In genomic region chr1:3747522-3747848, GRCh38 we compare ENCODE assay signal across 9 cellular contexts. TPM values are rescaled to one million over a fixed set of nuclear protein-coding genes. Genes with fewer than 3 reads are reported as not detected.
DNase-seq lines count a peak whose midpoint lies in the region; ATAC-seq, FAIRE-seq and TF ChIP-seq lines count a peak whose summit lies in the region.
"Had no signal": no experiment of that assay in that cellular context is flagged by ENCODE, and none has a peak within 500 bp of the region (broad histone marks: within the 10 kb centered on the region; RNA-seq: fewer than 3 reads in every experiment).

No MANE protein-coding gene starts in this region.

- peaks cover 16% of the 10 kb centered on the region for H3K27me3 Mint-ChIP-seq in nephron progenitor cell (ENCODE audit: low read depth, poor library complexity)

- no peaks in the 10 kb centered on the region for H3K9me3 ChIP-seq in AG04450 (ENCODE audit: control insufficient read depth, insufficient read depth, low read length)
- H3K9me3 ChIP-seq in MG63: no peaks in the 10 kb centered on the region

- H3K27ac ChIP-seq in AG04450 (ENCODE audit: low read depth, low read length) (no peak overlapping the region), dorsolateral prefrontal cortex (peak overlapping the region in 51 of 59 donors; percentile 2 to 88 (median 77))

- no peak overlapping the region for H3K27ac Mint-ChIP-seq in nephron progenitor cell

- peak overlapping the region; percentile 59 for H3K4me3 ChIP-seq in AG04450 (ENCODE audit: low read depth, low read length)
- peak overlapping the region; percentile 70 for H3K4me3 ChIP-seq in MG63
- peak overlapping the region; percentile 50 to 84 (median 75) for H3K4me3 ChIP-seq in dorsolateral prefrontal cortex

- peaks cover 24% of the 10 kb centered on the region for H3K27me3 ChIP-seq in AG04450 (ENCODE audit: control insufficient read depth, insufficient read depth, low read length)
- H3K27me3 ChIP-seq in MG63: no peaks in the 10 kb centered on the region
- H3K27me3 ChIP-seq in dorsolateral prefrontal cortex: no peaks in the 10 kb centered on the region

- peaks cover 5% of the 10 kb centered on the region; the same call in 1 of the 2 replicates for H3K36me3 ChIP-seq in MG63

- DNase-seq in AG04450 (ENCODE audit: low read depth, low spot score) (no peak), MG63 (no peak), dorsolateral prefrontal cortex (no peak), nephron progenitor cell (no peak), RKO (ENCODE audit: low spot score) (no peak), urothelium cell line (ENCODE audit: low spot score) (no peak), SK-N-DZ (ENCODE audit: low spot score) (no peak)

- TF ChIP-seq CTCF in AG04450 (IDR thresholded peaks at IDR 0.05; ENCODE audit: low read depth, low read length): no peak
- TF ChIP-seq CTCF in dorsolateral prefrontal cortex (IDR thresholded peaks at IDR 0.05 in 54 of 56, conservative IDR thresholded peaks at IDR 0.05 in 2 of 56; ENCODE audit: low read depth in 1 of 56, partially characterized antibody in 56 of 56): peak in 1 of 56 donors; percentile 12
- no peak for TF ChIP-seq CTCF in nephron progenitor cell (IDR thresholded peaks at IDR 0.05)

- H3K36me3 Mint-ChIP-seq in nephron progenitor cell (ENCODE audit: low read depth): peaks cover 15% of the 10 kb centered on the region

- FAIRE-seq in urothelium cell line (lab: Jason Lieb, UNC): no peak

- intact Hi-C loops in dorsolateral prefrontal cortex (cut with DNase I): loop anchor here (2.0 to 5.0 kb wide), 2 partner anchors 45 to 49 kb away; partner anchors contain the start of gene LRRC47 (in 1 of the 2)

- no peaks in the 10 kb centered on the region for H3K9me3 Mint-ChIP-seq in nephron progenitor cell

- peaks cover 42% of the 10 kb centered on the region for H3K4me1 Mint-ChIP-seq in nephron progenitor cell

- CTCF ChIA-PET in AG04450 (lab: Charles Lee): no interaction called here

- no peak for ATAC-seq in HG02623 (IDR thresholded peaks at IDR 0.05; ENCODE audit: unreplicated experiment)

- H3K4me3 Mint-ChIP-seq in nephron progenitor cell: peak overlapping the region; percentile 72

- POLR2A ChIA-PET in AG04450 (lab: Yijun Ruan, JAX): no interaction called here

RNA-seq across cellular contexts. Expression of gene CCDC27, which starts 4.8 kb away (rescaled TPM):
- polyA plus RNA-seq in AG04450 (2011; rRNA removed): not detected in 2 replicates
- not detected in 2 replicates for polyA minus RNA-seq in AG04450 (2011; rRNA and poly(A)+ RNA removed)
- total RNA-seq in MG63 (2014; rRNA removed; shearing (Covaris generic); ENCODE audit: low replicate concordance): not detected in 2 replicates
- total RNA-seq in dorsolateral prefrontal cortex: under 1 TPM in 8 of 120 experiments, not detected in 112; 0.17 to 0.39 (median 0.21) TPM
- not detected in 2 replicates for polyA plus RNA-seq in SK-N-DZ (2014; cell fraction: cytosol; rRNA removed)
- polyA plus RNA-seq in SK-N-DZ (2014; cell fraction: nucleus; rRNA removed): not detected in 2 replicates
- total RNA-seq: G401 had no signal

RNA-seq across cellular contexts. Expression of gene SMIM1, which starts 25.1 kb away (rescaled TPM):
- polyA plus RNA-seq in AG04450 (2011; rRNA removed): 1.1 and 2.5 TPM in 2 replicates
- 1.6 and 1.8 TPM in 2 replicates for polyA minus RNA-seq in AG04450 (2011; rRNA and poly(A)+ RNA removed)
- total RNA-seq in MG63 (2014; rRNA removed; shearing (Covaris generic); ENCODE audit: low replicate concordance): not detected in 2 replicates
- 10 to 100 TPM in 6 of 120 experiments, 1 to 10 TPM in 110, not detected in 4; 1.5 to 12.6 (median 5.2) TPM for total RNA-seq in dorsolateral prefrontal cortex
- polyA plus RNA-seq in SK-N-DZ (2014; cell fraction: cytosol; rRNA removed): not detected in 2 replicates
- 3.6 TPM in 1 of 2 replicates, not detected in the other for polyA plus RNA-seq in SK-N-DZ (2014; cell fraction: nucleus; rRNA removed)

RNA-seq across cellular contexts. Expression of gene LRRC47, which starts 48.8 kb away (rescaled TPM):
- 28.7 and 37.1 TPM in 2 replicates for polyA plus RNA-seq in AG04450 (2011; rRNA removed)
- polyA minus RNA-seq in AG04450 (2011; rRNA and poly(A)+ RNA removed): 12.1 and 15.8 TPM in 2 replicates
- 52.4 and 71.1 TPM in 2 replicates for total RNA-seq in MG63 (2014; rRNA removed; shearing (Covaris generic); ENCODE audit: low replicate concordance)
- 10 to 100 TPM; 39.4 to 80.6 (median 62.9) TPM for total RNA-seq in dorsolateral prefrontal cortex
- polyA plus RNA-seq in SK-N-DZ (2014; cell fraction: cytosol; rRNA removed): 30.8 and 36.4 TPM in 2 replicates
- polyA plus RNA-seq in SK-N-DZ (2014; cell fraction: nucleus; rRNA removed): 21.3 and 31.7 TPM in 2 replicates
